34 cellular contexts compared by ENCODE assay signal in the genomic region with DNA sequence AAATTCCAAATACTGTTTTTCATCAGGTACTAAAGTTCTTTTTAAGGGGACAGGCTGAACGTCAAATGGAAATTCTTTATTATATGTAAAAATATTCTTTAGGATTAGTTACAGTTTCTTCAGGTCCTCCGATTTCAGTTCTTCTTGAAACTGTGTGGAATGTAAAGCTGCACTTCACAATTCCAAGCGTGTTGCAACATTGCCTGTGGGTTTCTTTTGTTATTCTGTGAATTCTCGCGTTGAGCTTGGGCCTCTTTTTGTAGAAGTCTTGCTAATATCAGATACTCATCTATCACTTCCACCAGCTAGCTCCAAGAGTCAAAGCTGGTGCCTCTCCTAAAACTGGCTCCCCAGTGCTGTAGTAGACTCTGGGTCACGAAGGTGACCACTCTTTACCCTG.
A peak's percentile ranks its signal among the peaks of the same experiment; 100 is the strongest.
DNase-seq lines count a peak whose midpoint lies in the region; ATAC-seq and TF ChIP-seq lines count a peak whose summit lies in the region.
"Had no signal": no experiment of that assay in that cellular context is flagged by ENCODE, and none has a peak within 500 bp of the region (broad histone marks: within the 10 kb centered on the region; RNA-seq: fewer than 3 reads in every experiment).

No MANE protein-coding gene starts in this region.

- H3K36me3 ChIP-seq in mesendoderm (ENCODE audit: control insufficient read depth, insufficient read depth, low read length) (no peaks in the 10 kb centered on the region), neuronal stem cell (replicated peaks in 1 of 2; ENCODE audit: control insufficient read depth in 2 of 2, insufficient read depth in 2 of 2, low read length in 2 of 2) (no peaks in the 10 kb centered on the region), trophoblast cell (ENCODE audit: control insufficient read depth in 1 of 2, insufficient read depth in 2 of 2, low read length in 2 of 2) (no peaks in the 10 kb centered on the region), Caco-2 (ENCODE audit: control insufficient read depth, insufficient read depth, low read length) (no peaks in the 10 kb centered on the region), heart right ventricle (no peaks in the 10 kb centered on the region)
- H3K36me3 ChIP-seq: BE2C; BLaER1; BLaER1 treated with 17β-estradiol and CSF1 and Interleukin-3, amounts not matched to agents 10 nM and 100 nM had no signal

- DNase-seq in MV-4-11 (lab: John Stamatoyannopoulos, UW) (peak; percentile 20), mesendoderm (no peak), neuronal stem cell (ENCODE audit: low spot score) (no peak), trophoblast cell (peak; percentile 63 to 86), NCI-H2107 treated with DMSO at 0.1 percent for 48 hours (lab: John Stamatoyannopoulos, UW; ENCODE audit: unreplicated experiment) (no peak), MCF 10A (ENCODE audit: unreplicated experiment) (no peak), Caco-2 (no peak), heart right ventricle (no peak)
- DNase-seq: 8988T; ACHN; AML-193; BE2C; C1 segment of cervical spinal cord; Calu3; CD4-positive, alpha-beta memory T cell; CD4-positive, alpha-beta T cell; CD4-positive, CD25-positive, alpha-beta regulatory T cell; CD8-positive, alpha-beta memory T cell; CD8-positive, alpha-beta T cell; COR-L47; DMS 273 treated with DMSO at 0.1 percent for 48 hours; DMS153; DMS53; DMS79; DMS79 treated with DMSO at 0.1 percent for 48 hours; DND-41; EL had no signal

- H3K4ac ChIP-seq in mesendoderm (ENCODE audit: low read depth, low read length) (no peak overlapping the region), neuronal stem cell (ENCODE audit: low read length) (no peak overlapping the region), trophoblast cell (ENCODE audit: low read depth, low read length) (no peak overlapping the region)

- CTCF ChIA-PET in MCF 10A (lab: Yijun Ruan, JAX) = no interaction called here
- CTCF ChIA-PET in Caco-2 (lab: Charles Lee) = no interaction called here

- H2BK5ac ChIP-seq in mesendoderm (ENCODE audit: low read length) (no peak overlapping the region), neuronal stem cell (ENCODE audit: low read length) (no peak overlapping the region), trophoblast cell (ENCODE audit: low read depth, low read length, poor library complexity) (no peak overlapping the region)

- no peak overlapping the region for H4K12ac ChIP-seq in trophoblast cell (ENCODE audit: low read depth, low read length)

- H3K23ac ChIP-seq in mesendoderm (ENCODE audit: low read length) (no peak overlapping the region), neuronal stem cell (ENCODE audit: low read depth, low read length, poor library complexity) (no peak overlapping the region), trophoblast cell (ENCODE audit: low read length) (no peak overlapping the region)

- no peak overlapping the region for H2BK15ac ChIP-seq in mesendoderm (replicated peaks; ENCODE audit: low read depth)
- H2BK15ac ChIP-seq in neuronal stem cell (ENCODE audit: low read length) = no peak overlapping the region

- WGBS in mesendoderm (ENCODE audit: extremely low coverage, insufficient coverage, low lambda C conversion rate) = no CpG with 5 or more reads among the region's 6 CpGs
- no CpG with 5 or more reads among the region's 6 CpGs for WGBS in neuronal stem cell (ENCODE audit: extremely low coverage in 2 of 2, insufficient read length in 2 of 2, insufficient replicate concordance in 1 of 2), 2 donors
- no CpG with 5 or more reads among the region's 6 CpGs for WGBS in trophoblast cell (ENCODE audit: extremely low coverage, insufficient coverage, insufficient read length)
- WGBS in heart right ventricle, 2 donors = 67 to 84% methylated on average over 6 of the region's 6 CpGs

- H2AFZ ChIP-seq in neuronal stem cell (ENCODE audit: low read length) = no peak overlapping the region
- no peak overlapping the region for H2AFZ ChIP-seq in trophoblast cell (ENCODE audit: insufficient read depth, low read length, poor library complexity)

- no peak overlapping the region for H4K5ac ChIP-seq in mesendoderm (ENCODE audit: low read length)

- TF ChIP-seq CTCF in MCF 10A (IDR thresholded peaks at IDR 0.05; ENCODE audit: unreplicated experiment) (no peak), Caco-2 (IDR thresholded peaks at IDR 0.05; ENCODE audit: insufficient read depth in 1 of 2, low read depth in 1 of 2, low read length in 1 of 2, severe bottlenecking in 1 of 2, unreplicated experiment in 1 of 2) (no peak), heart right ventricle (IDR thresholded peaks at IDR 0.05) (no peak)

- no peak overlapping the region for H2BK12ac ChIP-seq in neuronal stem cell (ENCODE audit: low read length)
- no peak overlapping the region for H2BK12ac ChIP-seq in trophoblast cell (ENCODE audit: low read length)

- H3K4me1 ChIP-seq in mesendoderm (ENCODE audit: control insufficient read depth, low read depth, low read length) (no peaks in the 10 kb centered on the region), neuronal stem cell (ENCODE audit: control insufficient read depth in 2 of 2, insufficient read depth in 1 of 2, low read depth in 1 of 2, low read length in 2 of 2) (no peaks in the 10 kb centered on the region), trophoblast cell (ENCODE audit: control insufficient read depth in 1 of 2, insufficient read depth in 2 of 2, low read length in 2 of 2) (peaks cover 0 to 8% of the 10 kb centered on the region in 2 experiments), Caco-2 (no peaks in the 10 kb centered on the region), heart right ventricle (no peaks in the 10 kb centered on the region)
- H3K4me1 ChIP-seq: A549; BE2C; BLaER1; BLaER1 treated with 17β-estradiol and CSF1 and Interleukin-3, amounts not matched to agents 10 nM and 100 nM had no signal

- H3K14ac ChIP-seq in neuronal stem cell (ENCODE audit: low read length) (no peak overlapping the region), trophoblast cell (ENCODE audit: low read length) (no peak overlapping the region)

- no peaks in the 10 kb centered on the region for H3K9me3 ChIP-seq in neuronal stem cell (replicated peaks in 1 of 2; ENCODE audit: control insufficient read depth in 2 of 2, insufficient read depth in 1 of 2, low read depth in 1 of 2, low read length in 2 of 2)
- H3K9me3 ChIP-seq in trophoblast cell (ENCODE audit: insufficient read depth, low read depth, low read length) = no peaks in the 10 kb centered on the region
- H3K9me3 ChIP-seq in Caco-2 = no peaks in the 10 kb centered on the region
- no peaks in the 10 kb centered on the region for H3K9me3 ChIP-seq in heart right ventricle
- H3K9me3 ChIP-seq: A549, BE2C had no signal

- no peak overlapping the region for H3K56ac ChIP-seq in mesendoderm (ENCODE audit: low read length)

- H3K27ac Mint-ChIP-seq in MCF 10A (ENCODE audit: low read depth, unreplicated experiment) (no peak overlapping the region), Caco-2 (ENCODE audit: unreplicated experiment) (no peak overlapping the region)
- H3K27ac Mint-ChIP-seq: B cell; CD14-positive monocyte; CD4-positive, alpha-beta memory T cell; CD4-positive, alpha-beta T cell; CD8-positive, alpha-beta memory T cell; CD8-positive, alpha-beta T cell had no signal

- no peak overlapping the region for H2AK5ac ChIP-seq in mesendoderm (ENCODE audit: low read length)
- no peak overlapping the region for H2AK5ac ChIP-seq in neuronal stem cell (ENCODE audit: low read depth, low read length)
- no peak overlapping the region for H2AK5ac ChIP-seq in trophoblast cell (ENCODE audit: low read length)

- H3K4me2 ChIP-seq in mesendoderm (ENCODE audit: low read length) (no peak overlapping the region), neuronal stem cell (ENCODE audit: insufficient read depth, low read length, poor library complexity, severe bottlenecking) (no peak overlapping the region), trophoblast cell (ENCODE audit: low read length) (no peak overlapping the region)
- H3K4me2 ChIP-seq: A549; BLaER1; BLaER1 treated with 17β-estradiol and CSF1 and Interleukin-3, amounts not matched to agents 10 nM and 100 nM had no signal

- H4K8ac ChIP-seq in mesendoderm (ENCODE audit: low read depth, low read length) (no peak overlapping the region), neuronal stem cell (ENCODE audit: low read depth, low read length) (no peak overlapping the region), trophoblast cell (ENCODE audit: low read depth, low read length) (no peak overlapping the region)

- H3K9ac ChIP-seq in mesendoderm (ENCODE audit: low read length) = no peak overlapping the region
- H3K9ac ChIP-seq in neuronal stem cell (ENCODE audit: low read depth, low read length, poor library complexity) = no peak overlapping the region
- H3K9ac ChIP-seq in trophoblast cell (ENCODE audit: low read length) = no peak overlapping the region
- H3K9ac ChIP-seq: BLaER1; BLaER1 treated with 17β-estradiol and CSF1 and Interleukin-3, amounts not matched to agents 10 nM and 100 nM had no signal

- H3K4me3 Mint-ChIP-seq in MCF 10A (ENCODE audit: unreplicated experiment) (no peak overlapping the region), Caco-2 (ENCODE audit: unreplicated experiment) (no peak overlapping the region)
- H3K4me3 Mint-ChIP-seq: B cell; CD14-positive monocyte; CD4-positive, alpha-beta memory T cell; CD4-positive, alpha-beta T cell; CD4-positive, CD25-positive, alpha-beta regulatory T cell; CD8-positive, alpha-beta memory T cell; CD8-positive, alpha-beta T cell had no signal

- POLR2A ChIA-PET in MCF 10A (lab: Yijun Ruan, JAX) (no interaction called here), Caco-2 (lab: Charles Lee) (no interaction called here)

- H3K36me3 Mint-ChIP-seq in MCF 10A (ENCODE audit: insufficient read depth, unreplicated experiment) = no peaks in the 10 kb centered on the region
- no peaks in the 10 kb centered on the region for H3K36me3 Mint-ChIP-seq in Caco-2 (ENCODE audit: insufficient read depth, unreplicated experiment)
- H3K36me3 Mint-ChIP-seq: CD14-positive monocyte; CD4-positive, alpha-beta memory T cell; CD4-positive, CD25-positive, alpha-beta regulatory T cell; CD8-positive, alpha-beta memory T cell; CD8-positive, alpha-beta T cell had no signal

- no peak for ATAC-seq in heart right ventricle
- ATAC-seq: A549; CD8-positive, alpha-beta T cell had no signal

- H3K18ac ChIP-seq in mesendoderm (ENCODE audit: low read length) (peak overlapping the region; percentile 25), neuronal stem cell (ENCODE audit: low read length) (peak overlapping the region; percentile 24), trophoblast cell (ENCODE audit: low read length) (no peak overlapping the region)

- no peaks in the 10 kb centered on the region for H3K4me1 Mint-ChIP-seq in MCF 10A (ENCODE audit: insufficient read depth, unreplicated experiment)
- H3K4me1 Mint-ChIP-seq in Caco-2 (ENCODE audit: low read depth, unreplicated experiment) = no peaks in the 10 kb centered on the region
- H3K4me1 Mint-ChIP-seq: B cell; CD14-positive monocyte; CD4-positive, alpha-beta memory T cell; CD4-positive, CD25-positive, alpha-beta regulatory T cell; CD8-positive, alpha-beta memory T cell had no signal

- no peaks in the 10 kb centered on the region for H3K79me1 ChIP-seq in mesendoderm (ENCODE audit: low read length)
- no peaks in the 10 kb centered on the region for H3K79me1 ChIP-seq in neuronal stem cell (ENCODE audit: low read depth, low read length)
- no peaks in the 10 kb centered on the region for H3K79me1 ChIP-seq in trophoblast cell (ENCODE audit: low read length)

- H3K79me2 ChIP-seq in mesendoderm (ENCODE audit: control insufficient read depth, insufficient read depth, low read length) (no peaks in the 10 kb centered on the region), trophoblast cell (ENCODE audit: control insufficient read depth, insufficient read depth, low read length, poor library complexity) (no peaks in the 10 kb centered on the region)

- intact Hi-C loops in MCF 10A (cut with micrococcal nuclease) = no loop called here
- intact Hi-C loops in Caco-2 (cut with micrococcal nuclease; ENCODE audit: unreplicated experiment) = loop anchor here (5.0 kb wide), 1 partner anchor 74 kb away; no protein-coding TSS in a partner anchor
- intact Hi-C loops in heart right ventricle (cut with DNase I) = no loop called here

- no peak overlapping the region for H4K91ac ChIP-seq in neuronal stem cell (ENCODE audit: low read depth, low read length, poor library complexity)
- H4K91ac ChIP-seq in trophoblast cell (ENCODE audit: low read depth, low read length) = no peak overlapping the region

- no TSS peak for BruUV-seq in MCF 10A (replicated peaks; lab: Mats Ljungman, UMichigan)
- no TSS peak for BruUV-seq in Caco-2 (replicated peaks; lab: Mats Ljungman, UMichigan)

- H3K4me3 ChIP-seq in mesendoderm (ENCODE audit: low read length) (no peak overlapping the region), neuronal stem cell (ENCODE audit: low read length in 2 of 2) (no peak overlapping the region), trophoblast cell (ENCODE audit: low read depth, low read length) (no peak overlapping the region), Caco-2 (ENCODE audit: low read depth, low read length) (no peak overlapping the region), heart right ventricle (no peak overlapping the region)
- H3K4me3 ChIP-seq: A549; BLaER1; BLaER1 treated with 17β-estradiol and CSF1 and Interleukin-3, amounts not matched to agents 10 nM and 100 nM had no signal

- H3K27me3 ChIP-seq in mesendoderm (ENCODE audit: insufficient read depth, low read length, poor library complexity) = no peaks in the 10 kb centered on the region
- no peaks in the 10 kb centered on the region for H3K27me3 ChIP-seq in neuronal stem cell (ENCODE audit: control insufficient read depth in 3 of 3, insufficient read depth in 3 of 3, low read depth in 1 of 3, low read length in 3 of 3)
- no peaks in the 10 kb centered on the region for H3K27me3 ChIP-seq in trophoblast cell (ENCODE audit: insufficient read depth, low read length)
- no peaks in the 10 kb centered on the region for H3K27me3 ChIP-seq in Caco-2 (replicated peaks; ENCODE audit: control insufficient read depth, insufficient read depth, low read length)
- no peaks in the 10 kb centered on the region for H3K27me3 ChIP-seq in heart right ventricle
- H3K27me3 ChIP-seq: BE2C; BLaER1; BLaER1 treated with 17β-estradiol and CSF1 and Interleukin-3, amounts not matched to agents 10 nM and 100 nM had no signal

- H3K27ac ChIP-seq in mesendoderm (ENCODE audit: low read depth, low read length) (peak overlapping the region; percentile 17), neuronal stem cell (replicated peaks; ENCODE audit: low read length) (no peak overlapping the region), trophoblast cell (ENCODE audit: low read depth, low read length) (no peak overlapping the region), heart right ventricle (no peak overlapping the region)
- H3K27ac ChIP-seq: 22Rv1; A549; BLaER1; BLaER1 treated with 17β-estradiol and CSF1 and Interleukin-3, amounts not matched to agents 10 nM and 100 nM; C4-2B had no signal

- H3K27me3 Mint-ChIP-seq in MCF 10A (ENCODE audit: insufficient read depth, unreplicated experiment) (no peaks in the 10 kb centered on the region), Caco-2 (ENCODE audit: insufficient read depth, unreplicated experiment) (no peaks in the 10 kb centered on the region)
- H3K27me3 Mint-ChIP-seq: B cell; CD4-positive, alpha-beta memory T cell; CD4-positive, alpha-beta T cell; CD8-positive, alpha-beta memory T cell had no signal

- H3K9me3 Mint-ChIP-seq in MCF 10A (ENCODE audit: unreplicated experiment) = peaks cover 7% of the 10 kb centered on the region
- H3K9me3 Mint-ChIP-seq in Caco-2 (ENCODE audit: unreplicated experiment) = peaks cover 8% of the 10 kb centered on the region

- no peak overlapping the region for H2BK120ac ChIP-seq in mesendoderm (ENCODE audit: low read depth, low read length)
- H2BK120ac ChIP-seq in neuronal stem cell (ENCODE audit: low read depth, low read length) = no peak overlapping the region
- no peak overlapping the region for H2BK120ac ChIP-seq in trophoblast cell (ENCODE audit: insufficient read depth, low read length, poor library complexity)

Comparison
In these comparisons a context has a peak if more than half of its experiments do, and no peak if none do; other contexts are left out.
1. DNase-seq: peak in MV-4-11 (single experiment) and trophoblast cell (2 of 2); none in mesendoderm (single experiment), neuronal stem cell (single experiment), NCI-H2107 treated with DMSO at 0.1 percent for 48 hours (single experiment), MCF 10A (single experiment), Caco-2 (0 of 2) and heart right ventricle (0 of 2).